8 cellular contexts compared by ENCODE assay signal in the genomic region with DNA sequence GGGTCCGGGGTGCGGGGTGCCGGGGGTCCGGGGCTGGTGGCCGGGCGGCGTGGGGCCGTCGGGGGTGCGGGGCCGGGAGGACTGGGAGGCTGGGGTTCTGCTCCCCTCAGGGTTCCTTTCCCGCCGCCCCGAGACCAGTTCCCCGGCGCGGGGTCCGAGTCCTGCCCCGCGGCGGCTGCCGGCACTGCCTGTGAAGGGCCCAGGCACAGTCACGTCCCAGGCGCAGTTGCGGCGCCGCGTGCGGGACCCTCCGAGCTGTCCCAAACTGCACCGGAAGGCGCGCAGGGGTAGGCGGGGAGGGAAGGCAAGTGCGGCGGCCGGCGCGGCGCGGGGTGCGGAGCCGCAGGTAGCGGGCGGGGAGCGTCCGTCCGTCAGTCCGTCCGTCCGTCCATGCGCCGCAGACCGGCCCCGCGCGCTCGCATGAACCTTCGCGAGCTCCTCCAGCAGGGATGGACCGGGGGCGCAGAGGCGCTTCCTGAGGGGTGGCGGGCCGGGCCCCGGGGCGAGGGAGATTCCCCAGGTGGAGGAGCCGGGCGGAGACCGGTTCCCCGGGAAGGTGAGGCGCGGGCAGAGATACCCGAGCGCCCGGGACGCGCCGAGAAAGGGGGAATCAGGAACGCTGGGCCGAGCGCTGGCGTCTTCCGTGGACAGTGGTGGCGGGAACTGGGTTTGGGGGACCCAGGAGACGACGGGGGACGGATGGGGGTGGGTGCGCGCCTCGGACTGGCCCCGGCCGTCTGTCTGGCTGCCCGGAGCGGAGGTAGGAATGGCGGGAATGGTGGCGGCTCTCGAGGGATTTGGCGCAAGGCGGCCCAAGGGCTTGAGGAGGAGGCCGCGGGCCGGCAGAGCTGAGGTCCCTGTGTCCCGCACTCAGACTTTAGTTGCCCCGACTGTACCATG. TPM values are rescaled to one million over a fixed set of nuclear protein-coding genes. Genes with fewer than 3 reads are reported as not detected.
A peak's percentile ranks its signal among the peaks of the same experiment; 100 is the strongest.
DNase-seq lines count a peak whose midpoint lies in the region; ATAC-seq, FAIRE-seq and TF ChIP-seq lines count a peak whose summit lies in the region.

No MANE protein-coding gene starts in this region.

- H3K4me1 ChIP-seq in neuronal stem cell (ENCODE audit: control insufficient read depth in 2 of 2, insufficient read depth in 1 of 2, low read depth in 1 of 2, low read length in 2 of 2), result peaks cover 21 to 22% of the 10 kb centered on the region in 2 donors

- peak overlapping the region; percentile 92 for H2AK5ac ChIP-seq in neuronal stem cell (ENCODE audit: low read depth, low read length)

- peaks cover 0 to 1% of the 10 kb centered on the region in 2 donors for H3K36me3 ChIP-seq in neuronal stem cell (replicated peaks in 1 of 2; ENCODE audit: control insufficient read depth in 2 of 2, insufficient read depth in 2 of 2, low read length in 2 of 2)

- H3K9ac ChIP-seq in neuronal stem cell (ENCODE audit: low read depth, low read length, poor library complexity), result peak overlapping the region; percentile 74

- H2BK120ac ChIP-seq in neuronal stem cell (ENCODE audit: low read depth, low read length), result no peak overlapping the region

- CTCF ChIA-PET in HEK293T (lab: Yijun Ruan, JAX), result interaction anchor here (1.0 to 1.2 kb wide), 3 partner anchors 21 to 83 kb away, joined by 4 to 6 read pairs (median 5); no protein-coding TSS in a partner anchor

- peak overlapping the region; percentile 42 for H2BK5ac ChIP-seq in neuronal stem cell (ENCODE audit: low read length)

- H3K27ac ChIP-seq in neuronal stem cell (replicated peaks; ENCODE audit: low read length), result no peak overlapping the region

- no peaks in the 10 kb centered on the region for H3K9me3 ChIP-seq in neuronal stem cell (replicated peaks in 1 of 2; ENCODE audit: control insufficient read depth in 2 of 2, insufficient read depth in 1 of 2, low read depth in 1 of 2, low read length in 2 of 2)

- no peak overlapping the region for H4K8ac ChIP-seq in neuronal stem cell (ENCODE audit: low read depth, low read length)

- no peak overlapping the region for H4K91ac ChIP-seq in neuronal stem cell (ENCODE audit: low read depth, low read length, poor library complexity)

- H3K79me1 ChIP-seq in neuronal stem cell (ENCODE audit: low read depth, low read length), result peaks cover 2% of the 10 kb centered on the region

- no peak overlapping the region for H3K4ac ChIP-seq in neuronal stem cell (ENCODE audit: low read length)

- no peak for ATAC-seq in HG02798 (IDR thresholded peaks at IDR 0.05; ENCODE audit: poor library complexity, unreplicated experiment)

- H3K23ac ChIP-seq in neuronal stem cell (ENCODE audit: low read depth, low read length, poor library complexity), result peak overlapping the region; percentile 83

- peak overlapping the region; percentile 79 for H3K18ac ChIP-seq in neuronal stem cell (ENCODE audit: low read length)

- peak overlapping the region; percentile 48 for H2BK12ac ChIP-seq in neuronal stem cell (ENCODE audit: low read length)

- no peak for FAIRE-seq in frontal cortex (lab: Jason Lieb, UNC)

- H3K14ac ChIP-seq in neuronal stem cell (ENCODE audit: low read length), result peak overlapping the region; percentile 94

- peaks cover 10 to 29% (median 26%) of the 10 kb centered on the region in 3 experiments for H3K27me3 ChIP-seq in neuronal stem cell (ENCODE audit: control insufficient read depth in 3 of 3, insufficient read depth in 3 of 3, low read depth in 1 of 3, low read length in 3 of 3)

- POLR2A ChIA-PET in HEK293T (lab: Yijun Ruan, JAX), result no interaction called here

- peak overlapping the region; percentile 82 for H2AFZ ChIP-seq in neuronal stem cell (ENCODE audit: low read length)

- WGBS in neuronal stem cell (ENCODE audit: extremely low coverage in 2 of 2, insufficient read length in 2 of 2, insufficient replicate concordance in 1 of 2), 2 donors, result no CpG with 5 or more reads among the region's 105 CpGs

- H3K4me2 ChIP-seq in neuronal stem cell (ENCODE audit: insufficient read depth, low read length, poor library complexity, severe bottlenecking), result peak overlapping the region; percentile 100

- H3K4me3 ChIP-seq in epithelial cell of esophagus (ENCODE audit: low read length) (peak overlapping the region; percentile 26), neuronal stem cell (ENCODE audit: low read length in 2 of 2) (peak overlapping the region; percentile 44 to 78)

- peak overlapping the region; percentile 25 for H2BK15ac ChIP-seq in neuronal stem cell (ENCODE audit: low read length)

- TF ChIP-seq CTCF in epithelial cell of esophagus (IDR thresholded peaks at IDR 0.05; ENCODE audit: insufficient read depth, low read depth, low read length, missing control alignments), result no peak

- DNase-seq in HEK293T (ENCODE audit: extremely low spot score) (peak; percentile 61), epithelial cell of esophagus (ENCODE audit: low read depth) (no peak), neuronal stem cell (ENCODE audit: low spot score) (no peak), cerebellar nuclear complex (lab: John Stamatoyannopoulos, UW) (no peak), T1000 (lab: John Stamatoyannopoulos, UW) (no peak), frontal cortex (ENCODE audit: low spot score in 2 of 2) (no peak)
- DNase-seq in activated CD4-positive, alpha-beta T cell treated with anti-CD3 and anti-CD28 coated beads, Interleukin-2, amount 50 U/mL, for 1 hour, result peak; percentile 38

TF ChIP-seq in HEK293T, 16 proteins besides CTCF, POLR2A, EP300 and RAD21:
- TF ChIP-seq, protein P1, sequence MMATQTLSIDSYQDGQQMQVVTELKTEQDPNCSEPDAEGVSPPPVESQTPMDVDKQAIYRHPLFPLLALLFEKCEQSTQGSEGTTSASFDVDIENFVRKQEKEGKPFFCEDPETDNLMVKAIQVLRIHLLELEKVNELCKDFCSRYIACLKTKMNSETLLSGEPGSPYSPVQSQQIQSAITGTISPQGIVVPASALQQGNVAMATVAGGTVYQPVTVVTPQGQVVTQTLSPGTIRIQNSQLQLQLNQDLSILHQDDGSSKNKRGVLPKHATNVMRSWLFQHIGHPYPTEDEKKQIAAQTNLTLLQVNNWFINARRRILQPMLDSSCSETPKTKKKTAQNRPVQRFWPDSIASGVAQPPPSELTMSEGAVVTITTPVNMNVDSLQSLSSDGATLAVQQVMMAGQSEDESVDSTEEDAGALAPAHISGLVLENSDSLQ (IDR thresholded peaks at IDR 0.05), result no peak
- TF ChIP-seq CTBP1 (IDR thresholded peaks at IDR 0.05; ENCODE audit: borderline replicate concordance) (no peak), LEF1 (IDR thresholded peaks at IDR 0.05; ENCODE audit: borderline replicate concordance) (no peak)

RNA-seq across cellular contexts. Expression of gene ADORA2A, which starts 3.1 kb away (rescaled TPM):
- 2.9 TPM for polyA plus RNA-seq in neuronal stem cell (2013, experiment 1 of 2)
- polyA plus RNA-seq in neuronal stem cell (2013, experiment 2 of 2), result 3.1 TPM
- total RNA-seq in frontal cortex, result 6.5 TPM

Comparison
In these comparisons a context has a peak if more than half of its experiments do, and no peak if none do; other contexts are left out.
1. DNase-seq: peak in HEK293T (single experiment) and activated CD4-positive, alpha-beta T cell treated with anti-CD3 and anti-CD28 coated beads, Interleukin-2, amount 50 U/mL, for 1 hour (single experiment); none in epithelial cell of esophagus (single experiment), neuronal stem cell (single experiment), cerebellar nuclear complex (0 of 2), T1000 (single experiment) and frontal cortex (0 of 2).